In genomic region chr14:77265561-77266335, GRCh38 we compare ENCODE assay signal across 29 cellular contexts. TPM values are rescaled to one million over a fixed set of nuclear protein-coding genes. Genes with fewer than 3 reads are reported as not detected.
DNase-seq lines count a peak whose midpoint lies in the region; ATAC-seq and TF ChIP-seq lines count a peak whose summit lies in the region.
"Had no signal": no experiment of that assay in that cellular context is flagged by ENCODE, and none has a peak within 500 bp of the region (broad histone marks: within the 10 kb centered on the region; RNA-seq: fewer than 3 reads in every experiment).

No MANE protein-coding gene starts in this region.

- 0 out of 2 replicates have a peak overlapping the region, but pooled peaks have one; percentile 18 for H3K9ac ChIP-seq in BLaER1

- H3K9me2 ChIP-seq in GM23338 (ENCODE audit: insufficient read depth) = no peaks in the 10 kb centered on the region

- H3K4me2 ChIP-seq in BLaER1 (peak overlapping the region; percentile 84), GM23338 (no peak overlapping the region)

- ATAC-seq in GM23338 = no peak
- ATAC-seq in HG03175 (IDR thresholded peaks at IDR 0.05; ENCODE audit: unreplicated experiment) = no peak
- ATAC-seq: GM12878, Panc1 had no signal

- H3K27ac ChIP-seq in BLaER1 (peak overlapping the region; percentile 65), GM23338 (ENCODE audit: low read depth) (no peak overlapping the region)
- H3K27ac ChIP-seq: RWPE1 had no signal

- no peaks in the 10 kb centered on the region for H3K79me2 ChIP-seq in GM23338 (replicated peaks; ENCODE audit: insufficient read depth)

- H3K4me1 Mint-ChIP-seq in GM23338 (peaks cover 6% of the 10 kb centered on the region), osteocyte (ENCODE audit: unreplicated experiment) (no peaks in the 10 kb centered on the region)

- H3K4me3 ChIP-seq in BLaER1 (no peak overlapping the region), GM23338 (no peak overlapping the region)
- H3K4me3 ChIP-seq: GM12878 had no signal

- peaks cover 2% of the 10 kb centered on the region; the same call in 2 of the 3 replicates for H3K9me3 Mint-ChIP-seq in GM23338
- H3K9me3 Mint-ChIP-seq in osteocyte (ENCODE audit: unreplicated experiment) = peaks cover 3% of the 10 kb centered on the region

- H3K27me3 ChIP-seq in BLaER1 (peaks cover 34% of the 10 kb centered on the region), GM23338 (ENCODE audit: insufficient read depth) (peaks cover 29% of the 10 kb centered on the region)

- H3K4me3 Mint-ChIP-seq in GM23338 (no peak overlapping the region), osteocyte (ENCODE audit: unreplicated experiment) (no peak overlapping the region)
- H3K4me3 Mint-ChIP-seq: CD4-positive, alpha-beta memory T cell had no signal

- TF ChIP-seq CTCF in GM23338 (conservative IDR thresholded peaks at IDR 0.05; ENCODE audit: low read depth in 2 of 2) = no peak
- no peak for TF ChIP-seq CTCF in osteocyte (IDR thresholded peaks at IDR 0.05)

- H3K36me3 Mint-ChIP-seq in GM23338 (ENCODE audit: low read depth) (no peaks in the 10 kb centered on the region), osteocyte (ENCODE audit: unreplicated experiment) (no peaks in the 10 kb centered on the region)
- H3K36me3 Mint-ChIP-seq: CD4-positive, alpha-beta memory T cell had no signal

- no peak overlapping the region for H3K27ac Mint-ChIP-seq in GM23338
- H3K27ac Mint-ChIP-seq in osteocyte (ENCODE audit: unreplicated experiment) = no peak overlapping the region

- H4K20me1 ChIP-seq in BLaER1 (peaks cover 6% of the 10 kb centered on the region; the same call in 1 of the 2 replicates), GM23338 (replicated peaks; ENCODE audit: insufficient read depth) (no peaks in the 10 kb centered on the region)

- peak overlapping the region; percentile 14; the same call in 1 of the 2 replicates for H2AFZ ChIP-seq in GM23338

- H3K27me3 Mint-ChIP-seq in GM23338 (ENCODE audit: insufficient read depth, low read depth, poor library complexity) (peaks cover 28% of the 10 kb centered on the region), osteocyte (ENCODE audit: unreplicated experiment) (peaks cover 41% of the 10 kb centered on the region)

- H3K4me1 ChIP-seq in BLaER1 (peaks cover 82% of the 10 kb centered on the region), GM23338 (ENCODE audit: insufficient read depth) (no peaks in the 10 kb centered on the region; the same call in 1 of the 2 replicates)

- H3K36me3 ChIP-seq in BLaER1 (no peaks in the 10 kb centered on the region), GM23338 (ENCODE audit: insufficient read depth) (no peaks in the 10 kb centered on the region)

- DNase-seq in GM23338 (ENCODE audit: low spot score) = peak; percentile 30
- DNase-seq in NCI-H2171 treated with DMSO at 0.1 percent for 48 hours (lab: John Stamatoyannopoulos, UW) = peak; percentile 62
- peak; percentile 39 for DNase-seq in ecto neural progenitor cell (ENCODE audit: low spot score)
- DNase-seq in retina = no peak
- DNase-seq in AML-193 (lab: John Stamatoyannopoulos, UW) = no peak
- no peak for DNase-seq in osteocyte (ENCODE audit: extremely low spot score, unreplicated experiment)
- DNase-seq: CD4-positive, alpha-beta memory T cell; COR-L47; DMS79; EL; GDM1; GOT3; NCI-H1092; NCI-H1436; NCI-H1930; NCI-H2107; NCI-H2227 treated with DMSO at 0.1 percent for 48 hours; NCI-H510A treated with DMSO at 0.1 percent for 48 hours; NCI-H774; SHP77 had no signal

- peaks cover 4% of the 10 kb centered on the region; the same call in 1 of the 2 replicates for H3F3A ChIP-seq in GM23338 (replicated peaks; ENCODE audit: low read depth)

- H3K9me3 ChIP-seq in BLaER1 = peaks cover 9% of the 10 kb centered on the region

TF ChIP-seq in GM23338, 12 proteins besides CTCF, POLR2A, EP300 and RAD21 (continues in another document):
- TF ChIP-seq CREB1 (CRISPR knock-in tag; IDR thresholded peaks at IDR 0.05; ENCODE audit: low read depth) (no peak), JUNB (IDR thresholded peaks at IDR 0.05; ENCODE audit: unreplicated experiment) (no peak), EZH2 (IDR thresholded peaks at IDR 0.05; ENCODE audit: low read depth, unreplicated experiment) (no peak), ZNF114 (CRISPR knock-in tag; IDR thresholded peaks at IDR 0.05) (no peak), STAT1 (IDR thresholded peaks at IDR 0.05; ENCODE audit: unreplicated experiment) (no peak), EZH2phosphoT487 (IDR thresholded peaks at IDR 0.05; ENCODE audit: unreplicated experiment) (no peak), ZNF331 (CRISPR knock-in tag; IDR thresholded peaks at IDR 0.05; ENCODE audit: low read depth) (no peak), REST (IDR thresholded peaks at IDR 0.05; ENCODE audit: unreplicated experiment) (no peak)
- TF ChIP-seq, protein P1, sequence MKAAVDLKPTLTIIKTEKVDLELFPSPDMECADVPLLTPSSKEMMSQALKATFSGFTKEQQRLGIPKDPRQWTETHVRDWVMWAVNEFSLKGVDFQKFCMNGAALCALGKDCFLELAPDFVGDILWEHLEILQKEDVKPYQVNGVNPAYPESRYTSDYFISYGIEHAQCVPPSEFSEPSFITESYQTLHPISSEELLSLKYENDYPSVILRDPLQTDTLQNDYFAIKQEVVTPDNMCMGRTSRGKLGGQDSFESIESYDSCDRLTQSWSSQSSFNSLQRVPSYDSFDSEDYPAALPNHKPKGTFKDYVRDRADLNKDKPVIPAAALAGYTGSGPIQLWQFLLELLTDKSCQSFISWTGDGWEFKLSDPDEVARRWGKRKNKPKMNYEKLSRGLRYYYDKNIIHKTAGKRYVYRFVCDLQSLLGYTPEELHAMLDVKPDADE (IDR thresholded peaks at IDR 0.05) = no peak

RNA-seq across cellular contexts. Expression of gene NGB, which starts 5.3 kb away (rescaled TPM):
- total RNA-seq in GM23338 (2014; rRNA removed; shearing (Covaris generic)) = 0.27 and 1.0 TPM in 2 replicates
- 0.10 and 0.21 TPM in 2 replicates for polyA plus RNA-seq in GM23338 (2016; fragmentation: Nextera tagmentation; extraction: Ambion mirVana)
- total RNA-seq in osteocyte = not detected in 2 replicates
- total RNA-seq: A172; CD4-positive, alpha-beta memory T cell; GM12878; HT-29; SK-MEL-5; T-helper 1 cell treated with Interleukin-12 subunit alpha and Interleukin-12 subunit beta and Interleukin-4 antibody, amounts not matched to agents 30 ng/mL and 1 ng/mL, for 36 hours had no signal
- polyA plus RNA-seq: CD4-positive, alpha-beta memory T cell had no signal

RNA-seq across cellular contexts. Expression of gene POMT2, which starts 54.9 kb away (rescaled TPM):
- 29.9 and 35.4 TPM in 2 replicates for total RNA-seq in GM23338 (2014; rRNA removed; shearing (Covaris generic))
- 20.5 and 24.3 TPM in 2 replicates for polyA plus RNA-seq in GM23338 (2016; fragmentation: Nextera tagmentation; extraction: Ambion mirVana)
- total RNA-seq in osteocyte = 29.2 and 32.4 TPM in 2 replicates

RNA-seq across cellular contexts. Expression of gene GSTZ1, which starts 55.1 kb away (rescaled TPM):
- 26.3 and 31.0 TPM in 2 replicates for total RNA-seq in GM23338 (2014; rRNA removed; shearing (Covaris generic))
- 29.0 and 30.4 TPM in 2 replicates for polyA plus RNA-seq in GM23338 (2016; fragmentation: Nextera tagmentation; extraction: Ambion mirVana)
- 15.8 and 16.6 TPM in 2 replicates for total RNA-seq in osteocyte

Comparison
In these comparisons a context has a peak if more than half of its experiments do, and no peak if none do; other contexts are left out.
1. DNase-seq: peak in GM23338 (single experiment), NCI-H2171 treated with DMSO at 0.1 percent for 48 hours (single experiment) and ecto neural progenitor cell (single experiment); none in retina (single experiment), AML-193 (0 of 2) and osteocyte (single experiment).